Comparison of ENCODE assay signal across 23 cellular contexts in genomic region chr1:221356693-221357092, GRCh38.
A peak's percentile ranks its signal among the peaks of the same experiment; 100 is the strongest.
DNase-seq lines count a peak whose midpoint lies in the region; ATAC-seq and TF ChIP-seq lines count a peak whose summit lies in the region.
"Had no signal": no experiment of that assay in that cellular context is flagged by ENCODE, and none has a peak within 500 bp of the region (broad histone marks: within the 10 kb centered on the region; RNA-seq: fewer than 3 reads in every experiment).

No MANE protein-coding gene starts in this region.

- H3K9me3 Mint-ChIP-seq in GM23338 = no peaks in the 10 kb centered on the region
- H3K9me3 Mint-ChIP-seq: activated CD4-positive, alpha-beta T cell treated with anti-CD3 and anti-CD28 coated beads, Interleukin-2, amount 10 ng/mL, durations not matched to agents 7 days and 5 days; activated naive CD8-positive, alpha-beta T cell treated with anti-CD3 and anti-CD28 coated beads, Interleukin-2, amount 10 ng/mL, durations not matched to agents 7 days and 5 days; activated T-helper 17 cell treated with anti-CD3 and anti-CD28 coated beads, Interleukin-2, amount 50 U/mL, for 72 hours had no signal

- H4K20me1 ChIP-seq in GM23338 (replicated peaks; ENCODE audit: insufficient read depth) = no peaks in the 10 kb centered on the region
- H4K20me1 ChIP-seq in OCI-LY1 (ENCODE audit: insufficient read depth, low read length) = no peaks in the 10 kb centered on the region

- ATAC-seq in GM23338 = peak; percentile 79
- ATAC-seq: activated T-helper 17 cell treated with anti-CD3 and anti-CD28 coated beads, Interleukin-2, amount 50 U/mL, for 72 hours; HepG2; mucosa of descending colon; psoas muscle had no signal

- H3K79me2 ChIP-seq in GM23338 (replicated peaks; ENCODE audit: insufficient read depth) = no peaks in the 10 kb centered on the region
- no peaks in the 10 kb centered on the region for H3K79me2 ChIP-seq in OCI-LY1 (ENCODE audit: insufficient read depth, low read length)

- H3K27ac ChIP-seq in C4-2B (no peak overlapping the region), GM23338 (ENCODE audit: low read depth) (no peak overlapping the region), OCI-LY1 (ENCODE audit: low read depth, low read length, poor library complexity, severe bottlenecking) (no peak overlapping the region)
- H3K27ac ChIP-seq: esophagus squamous epithelium, psoas muscle, thoracic aorta had no signal

- H3K4me1 Mint-ChIP-seq in GM23338 = no peaks in the 10 kb centered on the region
- H3K4me1 Mint-ChIP-seq: activated CD4-positive, alpha-beta T cell treated with anti-CD3 and anti-CD28 coated beads, Interleukin-2, amount 10 ng/mL, durations not matched to agents 7 days and 5 days; activated naive CD8-positive, alpha-beta T cell treated with anti-CD3 and anti-CD28 coated beads, Interleukin-2, amount 10 ng/mL, durations not matched to agents 7 days and 5 days; activated T-helper 17 cell treated with anti-CD3 and anti-CD28 coated beads, Interleukin-2, amount 50 U/mL, for 72 hours; immature natural killer cell had no signal

- H3K27me3 ChIP-seq in GM23338 (ENCODE audit: insufficient read depth) = no peaks in the 10 kb centered on the region
- no peaks in the 10 kb centered on the region for H3K27me3 ChIP-seq in OCI-LY1 (ENCODE audit: insufficient read depth, low read length)
- H3K27me3 ChIP-seq: esophagus squamous epithelium had no signal

- no peak overlapping the region for H3K9ac ChIP-seq in OCI-LY1 (ENCODE audit: low read length)

- H3F3A ChIP-seq in GM23338 (replicated peaks; ENCODE audit: low read depth) = no peaks in the 10 kb centered on the region
- H3F3A ChIP-seq in OCI-LY1 (ENCODE audit: insufficient read depth, low read length) = no peaks in the 10 kb centered on the region

- no peak overlapping the region for H3K4me3 Mint-ChIP-seq in GM23338
- H3K4me3 Mint-ChIP-seq: activated CD4-positive, alpha-beta T cell treated with anti-CD3 and anti-CD28 coated beads, Interleukin-2, amount 10 ng/mL, durations not matched to agents 7 days and 5 days; activated naive CD8-positive, alpha-beta T cell treated with anti-CD3 and anti-CD28 coated beads, Interleukin-2, amount 10 ng/mL, durations not matched to agents 7 days and 5 days; activated T-helper 17 cell treated with anti-CD3 and anti-CD28 coated beads, Interleukin-2, amount 50 U/mL, for 72 hours; immature natural killer cell had no signal

- no peaks in the 10 kb centered on the region for H3K4me1 ChIP-seq in GM23338 (ENCODE audit: insufficient read depth)
- no peaks in the 10 kb centered on the region for H3K4me1 ChIP-seq in OCI-LY1 (ENCODE audit: insufficient read depth, low read length, severe bottlenecking)
- H3K4me1 ChIP-seq: esophagus squamous epithelium, psoas muscle had no signal

- no peaks in the 10 kb centered on the region for H3K27me3 Mint-ChIP-seq in GM23338 (ENCODE audit: insufficient read depth, low read depth, poor library complexity)
- H3K27me3 Mint-ChIP-seq: activated naive CD8-positive, alpha-beta T cell treated with anti-CD3 and anti-CD28 coated beads, Interleukin-2, amount 10 ng/mL, durations not matched to agents 7 days and 5 days had no signal

- H3K4me2 ChIP-seq in GM23338 (no peak overlapping the region), OCI-LY1 (ENCODE audit: low read length) (no peak overlapping the region)

- DNase-seq in GM23338 (ENCODE audit: low spot score) = peak; percentile 50
- no peak for DNase-seq in fibroblast of villous mesenchyme (ENCODE audit: low read depth)
- no peak for DNase-seq in GDM1 (lab: John Stamatoyannopoulos, UW)
- DNase-seq in iPS-NIHi7 (ENCODE audit: extremely low spot score) = no peak
- DNase-seq in GM10266 (ENCODE audit: extremely low spot score) = no peak
- DNase-seq in NK-92 (lab: John Stamatoyannopoulos, UW; ENCODE audit: unreplicated experiment) = no peak
- DNase-seq: ACHN; activated CD4-positive, alpha-beta T cell treated with anti-CD3 and anti-CD28 coated beads, Interleukin-2, amount 10 ng/mL, durations not matched to agents 7 days and 5 days; activated naive CD8-positive, alpha-beta T cell treated with anti-CD3 and anti-CD28 coated beads, Interleukin-2, amount 10 ng/mL, durations not matched to agents 7 days and 5 days; effector memory CD4-positive, alpha-beta T cell; esophagus squamous epithelium; immature natural killer cell; mucosa of descending colon; NCI-H2029; NCI-H446 treated with DMSO at 0.1 percent for 48 hours; psoas muscle; small intestine; stimulated activated naive CD4-positive, alpha-beta T cell had no signal

- no peaks in the 10 kb centered on the region for H3K9me3 ChIP-seq in OCI-LY1 (ENCODE audit: low read length)
- H3K9me3 ChIP-seq: esophagus squamous epithelium, mucosa of descending colon, psoas muscle, thoracic aorta had no signal

- H3K4me3 ChIP-seq in GM23338 (no peak overlapping the region), OCI-LY1 (ENCODE audit: low read depth, low read length, poor library complexity, severe bottlenecking) (no peak overlapping the region), fibroblast of villous mesenchyme (ENCODE audit: low read depth, low read length) (no peak overlapping the region)
- H3K4me3 ChIP-seq: esophagus squamous epithelium, mucosa of descending colon, psoas muscle, thoracic aorta had no signal

- no peak overlapping the region for H3K27ac Mint-ChIP-seq in GM23338
- H3K27ac Mint-ChIP-seq: activated CD4-positive, alpha-beta T cell treated with anti-CD3 and anti-CD28 coated beads, Interleukin-2, amount 10 ng/mL, durations not matched to agents 7 days and 5 days; activated naive CD8-positive, alpha-beta T cell treated with anti-CD3 and anti-CD28 coated beads, Interleukin-2, amount 10 ng/mL, durations not matched to agents 7 days and 5 days; activated T-helper 17 cell treated with anti-CD3 and anti-CD28 coated beads, Interleukin-2, amount 50 U/mL, for 72 hours; immature natural killer cell had no signal

- H3K36me3 ChIP-seq in GM23338 (ENCODE audit: insufficient read depth) = no peaks in the 10 kb centered on the region
- no peaks in the 10 kb centered on the region for H3K36me3 ChIP-seq in OCI-LY1 (ENCODE audit: insufficient read depth, low read length)
- H3K36me3 ChIP-seq: esophagus squamous epithelium, thoracic aorta had no signal

- peak; percentile 44 for TF ChIP-seq CTCF in C4-2B (conservative IDR thresholded peaks at IDR 0.05)
- TF ChIP-seq CTCF in GM23338 (conservative IDR thresholded peaks at IDR 0.05; ENCODE audit: low read depth in 2 of 2) = peak; percentile 54 to 68
- TF ChIP-seq CTCF in OCI-LY1 (IDR thresholded peaks at IDR 0.05; ENCODE audit: low read length) = peak; percentile 34; the same call in 1 of the 2 replicates
- peak; percentile 14 for TF ChIP-seq CTCF in fibroblast of villous mesenchyme (IDR thresholded peaks at IDR 0.05; ENCODE audit: insufficient read depth, low read depth, low read length)
- TF ChIP-seq CTCF in GM10266 (IDR thresholded peaks at IDR 0.05; ENCODE audit: control insufficient read depth, insufficient read depth, low read depth, missing control alignments) = no peak

- H3K9me2 ChIP-seq in GM23338 (ENCODE audit: insufficient read depth) (no peaks in the 10 kb centered on the region; the same call in 1 of the 2 replicates), OCI-LY1 (ENCODE audit: low read depth, low read length) (no peaks in the 10 kb centered on the region; the same call in 1 of the 2 replicates)

- no peaks in the 10 kb centered on the region for H3K36me3 Mint-ChIP-seq in GM23338 (ENCODE audit: low read depth)
- H3K36me3 Mint-ChIP-seq: activated naive CD8-positive, alpha-beta T cell treated with anti-CD3 and anti-CD28 coated beads, Interleukin-2, amount 10 ng/mL, durations not matched to agents 7 days and 5 days; immature natural killer cell had no signal

- H2AFZ ChIP-seq in GM23338 (no peak overlapping the region), OCI-LY1 (ENCODE audit: low read length) (no peak overlapping the region)

TF ChIP-seq in GM23338, 12 proteins besides CTCF, POLR2A, EP300 and RAD21 (continues in another document):
- no peak for TF ChIP-seq NANOG (IDR thresholded peaks at IDR 0.05; ENCODE audit: borderline replicate concordance)
- TF ChIP-seq, protein P1, sequence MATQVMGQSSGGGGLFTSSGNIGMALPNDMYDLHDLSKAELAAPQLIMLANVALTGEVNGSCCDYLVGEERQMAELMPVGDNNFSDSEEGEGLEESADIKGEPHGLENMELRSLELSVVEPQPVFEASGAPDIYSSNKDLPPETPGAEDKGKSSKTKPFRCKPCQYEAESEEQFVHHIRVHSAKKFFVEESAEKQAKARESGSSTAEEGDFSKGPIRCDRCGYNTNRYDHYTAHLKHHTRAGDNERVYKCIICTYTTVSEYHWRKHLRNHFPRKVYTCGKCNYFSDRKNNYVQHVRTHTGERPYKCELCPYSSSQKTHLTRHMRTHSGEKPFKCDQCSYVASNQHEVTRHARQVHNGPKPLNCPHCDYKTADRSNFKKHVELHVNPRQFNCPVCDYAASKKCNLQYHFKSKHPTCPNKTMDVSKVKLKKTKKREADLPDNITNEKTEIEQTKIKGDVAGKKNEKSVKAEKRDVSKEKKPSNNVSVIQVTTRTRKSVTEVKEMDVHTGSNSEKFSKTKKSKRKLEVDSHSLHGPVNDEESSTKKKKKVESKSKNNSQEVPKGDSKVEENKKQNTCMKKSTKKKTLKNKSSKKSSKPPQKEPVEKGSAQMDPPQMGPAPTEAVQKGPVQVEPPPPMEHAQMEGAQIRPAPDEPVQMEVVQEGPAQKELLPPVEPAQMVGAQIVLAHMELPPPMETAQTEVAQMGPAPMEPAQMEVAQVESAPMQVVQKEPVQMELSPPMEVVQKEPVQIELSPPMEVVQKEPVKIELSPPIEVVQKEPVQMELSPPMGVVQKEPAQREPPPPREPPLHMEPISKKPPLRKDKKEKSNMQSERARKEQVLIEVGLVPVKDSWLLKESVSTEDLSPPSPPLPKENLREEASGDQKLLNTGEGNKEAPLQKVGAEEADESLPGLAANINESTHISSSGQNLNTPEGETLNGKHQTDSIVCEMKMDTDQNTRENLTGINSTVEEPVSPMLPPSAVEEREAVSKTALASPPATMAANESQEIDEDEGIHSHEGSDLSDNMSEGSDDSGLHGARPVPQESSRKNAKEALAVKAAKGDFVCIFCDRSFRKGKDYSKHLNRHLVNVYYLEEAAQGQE (IDR thresholded peaks at IDR 0.05; ENCODE audit: unreplicated experiment) = no peak
- TF ChIP-seq JUNB (IDR thresholded peaks at IDR 0.05; ENCODE audit: unreplicated experiment) = no peak
- no peak for TF ChIP-seq POLR2AphosphoS5 (IDR thresholded peaks at IDR 0.05; ENCODE audit: low read depth)
- no peak for TF ChIP-seq CREB1 (CRISPR knock-in tag; IDR thresholded peaks at IDR 0.05; ENCODE audit: low read depth)
- TF ChIP-seq, protein P2, sequence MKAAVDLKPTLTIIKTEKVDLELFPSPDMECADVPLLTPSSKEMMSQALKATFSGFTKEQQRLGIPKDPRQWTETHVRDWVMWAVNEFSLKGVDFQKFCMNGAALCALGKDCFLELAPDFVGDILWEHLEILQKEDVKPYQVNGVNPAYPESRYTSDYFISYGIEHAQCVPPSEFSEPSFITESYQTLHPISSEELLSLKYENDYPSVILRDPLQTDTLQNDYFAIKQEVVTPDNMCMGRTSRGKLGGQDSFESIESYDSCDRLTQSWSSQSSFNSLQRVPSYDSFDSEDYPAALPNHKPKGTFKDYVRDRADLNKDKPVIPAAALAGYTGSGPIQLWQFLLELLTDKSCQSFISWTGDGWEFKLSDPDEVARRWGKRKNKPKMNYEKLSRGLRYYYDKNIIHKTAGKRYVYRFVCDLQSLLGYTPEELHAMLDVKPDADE (IDR thresholded peaks at IDR 0.05) = no peak
- no peak for TF ChIP-seq ZNF331 (CRISPR knock-in tag; IDR thresholded peaks at IDR 0.05; ENCODE audit: low read depth)
